Comparison of ENCODE assay signal across 23 cellular contexts in the genomic region with DNA sequence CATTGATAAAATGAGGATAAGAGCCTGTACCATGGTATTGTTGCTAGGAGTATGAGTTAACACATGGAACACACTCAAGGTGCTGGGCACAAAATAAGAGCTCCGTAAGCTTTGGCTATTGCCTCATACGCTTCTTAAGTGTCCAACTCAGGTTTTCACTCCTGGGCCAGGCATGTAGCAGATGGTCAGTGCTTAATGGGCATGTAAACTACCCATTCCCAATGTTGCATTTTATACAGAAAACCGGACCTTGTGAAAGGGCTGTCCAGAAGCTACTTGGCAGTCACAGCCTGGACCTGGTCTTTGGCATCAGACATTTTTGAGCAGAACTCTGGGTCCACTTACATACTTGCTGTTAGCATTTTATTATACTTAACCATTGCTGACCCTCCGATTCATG. TPM values are rescaled to one million over a fixed set of nuclear protein-coding genes. Genes with fewer than 3 reads are reported as not detected.
DNase-seq lines count a peak whose midpoint lies in the region; ATAC-seq, FAIRE-seq and TF ChIP-seq lines count a peak whose summit lies in the region.
"Had no signal": no experiment of that assay in that cellular context is flagged by ENCODE, and none has a peak within 500 bp of the region (broad histone marks: within the 10 kb centered on the region; RNA-seq: fewer than 3 reads in every experiment).

No MANE protein-coding gene starts in this region.

- H3K4me1 Mint-ChIP-seq in T-helper 17 cell (peaks cover 53% of the 10 kb centered on the region), endothelial cell (ENCODE audit: unreplicated experiment) (peaks cover 4% of the 10 kb centered on the region)

- intact Hi-C loops in heart right ventricle (cut with DNase I) (no loop called here), cardiac septum (cut with DNase I) (no loop called here)

- TF ChIP-seq CTCF in heart right ventricle (IDR thresholded peaks at IDR 0.05) (no peak), endothelial cell (IDR thresholded peaks at IDR 0.05; ENCODE audit: unreplicated experiment) (no peak)

- H3K9me3 Mint-ChIP-seq in endothelial cell (ENCODE audit: unreplicated experiment), result no peaks in the 10 kb centered on the region
- H3K9me3 Mint-ChIP-seq: GM23338; T-helper 1 cell treated with Interleukin-12 subunit alpha and Interleukin-12 subunit beta and Interleukin-4 antibody, amounts not matched to agents 30 μg/mL and 1 μg/mL, for 36 hours had no signal

- H3K27ac ChIP-seq in heart right ventricle, result peak overlapping the region in 8 of 10 donors; percentile 4 to 72 (median 44)

- H3K9me3 ChIP-seq in heart right ventricle (no peaks in the 10 kb centered on the region), T-helper 17 cell (ENCODE audit: control insufficient read depth, low read length, poor library complexity, severe bottlenecking) (no peaks in the 10 kb centered on the region)

- FAIRE-seq in GM12892 (lab: Jason Lieb, UNC), result peak; percentile 9
- FAIRE-seq: K562 had no signal

- H3K27me3 Mint-ChIP-seq in T-helper 17 cell (no peaks in the 10 kb centered on the region), endothelial cell (ENCODE audit: unreplicated experiment) (no peaks in the 10 kb centered on the region)

- H3K4me1 ChIP-seq in heart right ventricle, result peaks cover 5 to 69% (median 54%) of the 10 kb centered on the region in 9 donors

- no peaks in the 10 kb centered on the region for H3K36me3 ChIP-seq in heart right ventricle
- no peaks in the 10 kb centered on the region for H3K36me3 ChIP-seq in H7 (replicated peaks; ENCODE audit: control insufficient read depth, insufficient read depth, low read length)

- H3K4me3 Mint-ChIP-seq in T-helper 17 cell, result no peak overlapping the region
- no peak overlapping the region for H3K4me3 Mint-ChIP-seq in endothelial cell (ENCODE audit: unreplicated experiment)
- H3K4me3 Mint-ChIP-seq: CD14-positive monocyte; GM23338; T-helper 1 cell treated with Interleukin-12 subunit alpha and Interleukin-12 subunit beta and Interleukin-4 antibody, amounts not matched to agents 30 μg/mL and 1 μg/mL, for 36 hours had no signal

- H3K36me3 Mint-ChIP-seq in T-helper 17 cell (ENCODE audit: low read depth) (peaks cover 4% of the 10 kb centered on the region), endothelial cell (ENCODE audit: low read depth, unreplicated experiment) (peaks cover 20% of the 10 kb centered on the region)

- WGBS in heart right ventricle, 2 donors, result 86 to 88% methylated on average over 4 of the region's 4 CpGs

- no peak for TF ChIP-seq POLR2A in GM12892 (IDR thresholded peaks at IDR 0.05; ENCODE audit: low read depth, low read length)

- ATAC-seq in heart right ventricle, result no peak
- no peak for ATAC-seq in T-helper 17 cell
- no peak for ATAC-seq in GM18873 (IDR thresholded peaks at IDR 0.05; ENCODE audit: low FRiP score, unreplicated experiment)
- ATAC-seq: GM23338, K562 had no signal

- DNase-seq in heart right ventricle, result no peak
- no peak for DNase-seq in cardiac septum (ENCODE audit: low spot score)
- DNase-seq in GM12892 (ENCODE audit: insufficient read length), result no peak
- no peak for DNase-seq in T-helper 17 cell
- DNase-seq in endothelial cell (ENCODE audit: low spot score), result no peak
- DNase-seq in H7, result no peak
- no peak for DNase-seq in NCI-H345 treated with DMSO at 0.1 percent for 48 hours (lab: John Stamatoyannopoulos, UW; ENCODE audit: unreplicated experiment)
- DNase-seq: 8988T, DMS 273 treated with DMSO at 0.1 percent for 48 hours, DMS79 treated with DMSO at 0.1 percent for 48 hours, HCEC 1CT, NCI-H1105, NCI-H146, NCI-H2029, NCI-H2171, NCI-H345, NCI-H524 treated with DMSO at 0.1 percent for 48 hours, Right ventricle myocardium superior had no signal

- H3K27me3 ChIP-seq in heart right ventricle (no peaks in the 10 kb centered on the region), H7 (ENCODE audit: control insufficient read depth, insufficient read depth, low read length) (peaks cover 1% of the 10 kb centered on the region; the same call in 1 of the 2 replicates)

- peak overlapping the region; percentile 95 for H3K27ac Mint-ChIP-seq in T-helper 17 cell
- H3K27ac Mint-ChIP-seq in endothelial cell (ENCODE audit: unreplicated experiment), result peak overlapping the region; percentile 33
- H3K27ac Mint-ChIP-seq: GM23338; T-helper 1 cell treated with Interleukin-12 subunit alpha and Interleukin-12 subunit beta and Interleukin-4 antibody, amounts not matched to agents 30 μg/mL and 1 μg/mL, for 36 hours had no signal

- H3K4me3 ChIP-seq in heart right ventricle (no peak overlapping the region), H7 (ENCODE audit: insufficient read depth, low read depth, low read length) (no peak overlapping the region)
- H3K4me3 ChIP-seq: GM23338, K562 had no signal

RNA-seq across cellular contexts. Expression of a gene that starts 26.9 kb away (rescaled TPM):
- 100 to 1,000 TPM in 3 of 10 donors, 10 to 100 TPM in 7; 68.9 to 111 (median 94.6) TPM for total RNA-seq in heart right ventricle
- 10 to 100 TPM in 1 of 2 donors, 1 to 10 TPM in 1; 6.4 to 13.1 TPM for polyA plus RNA-seq in heart right ventricle
- 75.3 TPM for total RNA-seq in cardiac septum
- polyA plus RNA-seq in GM12892 (2012; ENCODE audit: missing spikeins), result 23.7 TPM
- total RNA-seq in T-helper 17 cell, result 100 to 1,000 TPM; 120 to 127 TPM
- total RNA-seq in endothelial cell (ENCODE audit: unreplicated experiment), result 124 TPM
- 25.4 and 26.6 TPM in 2 replicates for total RNA-seq in H7 (2014; rRNA removed; shearing (Covaris generic))
